Comparison of ENCODE assay signal across 9 cellular contexts in genomic region chr3:39407773-39408492, GRCh38. TPM values are rescaled to one million over a fixed set of nuclear protein-coding genes. Genes with fewer than 3 reads are reported as not detected.
DNase-seq lines count a peak whose midpoint lies in the region; ATAC-seq and TF ChIP-seq lines count a peak whose summit lies in the region.
"Had no signal": no experiment of that assay in that cellular context is flagged by ENCODE, and none has a peak within 500 bp of the region (broad histone marks: within the 10 kb centered on the region; RNA-seq: fewer than 3 reads in every experiment).

No MANE protein-coding gene starts in this region.

- no peak for TF ChIP-seq CTCF in astrocyte of the cerebellum (IDR thresholded peaks at IDR 0.05; ENCODE audit: low read depth, low read length, missing control alignments)
- no peak for TF ChIP-seq CTCF in liver (IDR thresholded peaks at IDR 0.05; ENCODE audit: low read depth, low read length, missing input control)
- TF ChIP-seq CTCF in vagina (IDR thresholded peaks at IDR 0.05): no peak
- TF ChIP-seq CTCF in adrenal gland (IDR thresholded peaks at IDR 0.05): no peak

- in situ Hi-C loops in astrocyte of the cerebellum (cut with HindIII; ENCODE audit: low sequenced_read_pairs): no loop called here

- H3K27ac Mint-ChIP-seq in stimulated activated naive CD8-positive, alpha-beta T cell treated with anti-CD3 and anti-CD28 coated beads, Interleukin-15, Interleukin-2, amounts not matched to agents 100 ng/mL and 50 ng/mL, for 24 hours: peak overlapping the region; percentile 100

- H3K36me3 ChIP-seq in liver (ENCODE audit: control insufficient read depth in 4 of 4, insufficient read depth in 3 of 4, low read depth in 1 of 4, low read length in 3 of 4) (peaks cover 12 to 47% (median 41%) of the 10 kb centered on the region in 4 donors), vagina (peaks cover 0 to 44% of the 10 kb centered on the region in 2 donors), adrenal gland (replicated peaks in 1 of 2) (peaks cover 0 to 38% of the 10 kb centered on the region in 2 donors)

- no peak for TF ChIP-seq POLR2A in vagina (IDR thresholded peaks at IDR 0.05)
- no peak for TF ChIP-seq POLR2A in adrenal gland (IDR thresholded peaks at IDR 0.05)

- H3K4me1 ChIP-seq in liver (ENCODE audit: control insufficient read depth in 4 of 4, insufficient read depth in 4 of 4, low read length in 3 of 4) (peaks cover 2 to 19% (median 9%) of the 10 kb centered on the region in 4 donors), vagina (peaks cover 32% of the 10 kb centered on the region), adrenal gland (replicated peaks in 1 of 2) (peaks cover 6 to 18% of the 10 kb centered on the region in 2 donors)

- H3K9me3 ChIP-seq in liver (ENCODE audit: control insufficient read depth in 4 of 4, low read length in 3 of 4): no peaks in the 10 kb centered on the region
- no peaks in the 10 kb centered on the region for H3K9me3 ChIP-seq in vagina
- H3K9me3 ChIP-seq in adrenal gland (replicated peaks in 1 of 3): no peaks in the 10 kb centered on the region

- TF ChIP-seq RAD21 in liver (IDR thresholded peaks at IDR 0.05): no peak

- H3K4me1 Mint-ChIP-seq in stimulated activated naive CD8-positive, alpha-beta T cell treated with anti-CD3 and anti-CD28 coated beads, Interleukin-15, Interleukin-2, amounts not matched to agents 100 ng/mL and 50 ng/mL, for 24 hours (ENCODE audit: low read depth): peaks cover 69% of the 10 kb centered on the region

- H3K27ac ChIP-seq in liver (ENCODE audit: low read depth in 1 of 2, low read length in 2 of 2) (no peak overlapping the region), vagina (no peak overlapping the region), adrenal gland (peak overlapping the region in 1 of 5 donors; percentile 0)

- no peaks in the 10 kb centered on the region for H3K9me3 Mint-ChIP-seq in stimulated activated naive CD8-positive, alpha-beta T cell treated with anti-CD3 and anti-CD28 coated beads, Interleukin-15, Interleukin-2, amounts not matched to agents 100 ng/mL and 50 ng/mL, for 24 hours

- ATAC-seq in stimulated activated naive CD8-positive, alpha-beta T cell treated with anti-CD3 and anti-CD28 coated beads, Interleukin-15, Interleukin-2, amounts not matched to agents 100 U/mL and 50 U/mL, for 24 hours: no peak

- intact Hi-C loops in vagina (cut with DNase I) (no loop called here), adrenal gland (cut with DNase I) (no loop called here)

- H3K27me3 Mint-ChIP-seq in stimulated activated naive CD8-positive, alpha-beta T cell treated with anti-CD3 and anti-CD28 coated beads, Interleukin-15, Interleukin-2, amounts not matched to agents 100 ng/mL and 50 ng/mL, for 24 hours: no peaks in the 10 kb centered on the region

- H3K4me3 Mint-ChIP-seq in stimulated activated naive CD8-positive, alpha-beta T cell treated with anti-CD3 and anti-CD28 coated beads, Interleukin-15, Interleukin-2, amounts not matched to agents 100 ng/mL and 50 ng/mL, for 24 hours: peak overlapping the region; percentile 92

- DNase-seq in stimulated activated naive CD8-positive, alpha-beta T cell treated with anti-CD3 and anti-CD28 coated beads, Interleukin-15, Interleukin-2, amounts not matched to agents 100 U/mL and 50 U/mL, for 24 hours: no peak
- DNase-seq in astrocyte of the cerebellum (ENCODE audit: low read depth) (no peak), vagina (ENCODE audit: extremely low spot score in 2 of 2) (no peak), COR-L47 (lab: John Stamatoyannopoulos, UW) (no peak), DMS153 (lab: John Stamatoyannopoulos, UW) (no peak), adrenal gland (no peak)

- H3K27me3 ChIP-seq in liver (ENCODE audit: control insufficient read depth in 4 of 4, insufficient read depth in 4 of 4, low read length in 3 of 4) (no peaks in the 10 kb centered on the region), vagina (no peaks in the 10 kb centered on the region), adrenal gland (no peaks in the 10 kb centered on the region)

- 80% methylated on average over 6 of the region's 6 CpGs for WGBS in liver
- 67 to 74% (median 69%) methylated on average over 6 of the region's 6 CpGs for WGBS in adrenal gland, 4 donors

- H3K4me3 ChIP-seq in astrocyte of the cerebellum (ENCODE audit: low read depth, low read length): peak overlapping the region; percentile 90
- peak overlapping the region in 2 of 3 donors; percentile 77 to 90 for H3K4me3 ChIP-seq in liver (ENCODE audit: low read depth in 1 of 3, low read length in 3 of 3)
- peak overlapping the region; percentile 67 to 70 for H3K4me3 ChIP-seq in vagina
- peak overlapping the region in 1 of 4 donors; percentile 85 for H3K4me3 ChIP-seq in adrenal gland

- H3K9ac ChIP-seq in liver (ENCODE audit: low read depth in 1 of 2, low read length in 2 of 2): peak overlapping the region in 1 of 2 donors; percentile 95

- peaks cover 65% of the 10 kb centered on the region for H3K36me3 Mint-ChIP-seq in stimulated activated naive CD8-positive, alpha-beta T cell treated with anti-CD3 and anti-CD28 coated beads, Interleukin-15, Interleukin-2, amounts not matched to agents 100 ng/mL and 50 ng/mL, for 24 hours (ENCODE audit: low read depth)

TF ChIP-seq in liver, 16 proteins besides CTCF, POLR2A, EP300 and RAD21:
- TF ChIP-seq FOXA2 (IDR thresholded peaks at IDR 0.05): no peak

RNA-seq across cellular contexts. Expression of gene RPSA, which starts 1.4 kb away (rescaled TPM):
- 100 to 1,000 TPM; 383 to 796 TPM for total RNA-seq in liver
- polyA plus RNA-seq in liver: 100 to 1,000 TPM; 200 to 504 TPM
- 1,049 TPM for total RNA-seq in vagina
- 100 to 1,000 TPM; 525 to 928 (median 720) TPM for total RNA-seq in adrenal gland
- 1,000 to 10,000 TPM; 1,002 to 1,751 (median 1,313) TPM for polyA plus RNA-seq in adrenal gland

RNA-seq across cellular contexts. Expression of gene SLC25A38, which starts 24.8 kb away (rescaled TPM):
- 10 to 100 TPM; 19.8 to 44.4 TPM for total RNA-seq in liver
- 10 to 100 TPM; 20.3 to 28.3 TPM for polyA plus RNA-seq in liver
- 20.6 TPM for total RNA-seq in vagina
- 10 to 100 TPM; 34.2 to 67.2 (median 48.1) TPM for total RNA-seq in adrenal gland
- polyA plus RNA-seq in adrenal gland: 10 to 100 TPM; 38.3 to 70.6 (median 45.9) TPM

RNA-seq across cellular contexts. Expression of gene MOBP, which starts 59.5 kb away (rescaled TPM):
- total RNA-seq in liver (not detected), vagina (not detected), adrenal gland (under 1 TPM in 1 of 8 donors, not detected in 7; 0.08 TPM)
- polyA plus RNA-seq in liver (not detected), adrenal gland (under 1 TPM; 0.07 to 0.56 (median 0.13) TPM)
- total RNA-seq: renal cortical epithelial cell had no signal
